ENCODE assay signal across 2 cellular contexts in the genomic region with DNA sequence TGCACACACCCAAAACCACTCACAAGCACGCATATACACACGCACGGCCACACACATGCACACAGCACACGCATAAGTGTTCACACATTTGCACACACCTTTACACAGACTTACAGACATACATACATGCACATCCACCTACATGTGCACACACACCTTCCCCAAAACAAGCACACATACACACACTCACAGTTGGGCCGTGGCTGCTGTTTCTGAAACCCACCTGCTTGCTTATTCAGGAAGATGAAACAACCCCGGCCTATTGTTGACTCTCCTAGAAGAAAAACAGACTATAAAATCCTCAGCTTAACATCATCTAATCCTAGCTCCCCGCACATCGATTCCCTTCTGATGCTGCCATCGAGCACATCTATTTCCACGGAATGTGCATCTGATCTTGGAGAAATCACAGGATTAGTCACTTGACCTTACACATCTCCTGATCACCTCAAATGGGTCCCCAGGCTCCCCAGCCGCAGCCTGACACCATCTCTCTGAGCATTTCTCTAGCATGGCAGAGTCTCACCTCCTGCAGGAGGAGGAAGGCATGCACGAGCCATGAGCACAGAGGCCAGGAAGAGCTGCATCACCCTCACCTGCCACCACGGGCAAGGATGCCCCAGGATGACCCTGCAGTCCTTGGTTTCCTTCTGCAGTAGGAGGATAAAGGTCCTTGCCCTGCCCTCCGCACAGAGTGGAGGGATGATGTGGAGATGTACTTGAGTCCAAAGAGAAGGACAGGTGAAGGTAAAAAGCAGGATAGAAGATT.
TF ChIP-seq lines count a peak whose summit lies in the region.

No MANE protein-coding gene starts in this region.

TF ChIP-seq in IMR-90, 13 proteins besides CTCF, POLR2A, EP300 and RAD21:
- no peak for TF ChIP-seq MAFK (IDR thresholded peaks at IDR 0.05; ENCODE audit: low read depth, low read length)
- TF ChIP-seq NFE2L2 (IDR thresholded peaks at IDR 0.05; ENCODE audit: low read depth, low read length) = no peak
- TF ChIP-seq, protein P1, sequence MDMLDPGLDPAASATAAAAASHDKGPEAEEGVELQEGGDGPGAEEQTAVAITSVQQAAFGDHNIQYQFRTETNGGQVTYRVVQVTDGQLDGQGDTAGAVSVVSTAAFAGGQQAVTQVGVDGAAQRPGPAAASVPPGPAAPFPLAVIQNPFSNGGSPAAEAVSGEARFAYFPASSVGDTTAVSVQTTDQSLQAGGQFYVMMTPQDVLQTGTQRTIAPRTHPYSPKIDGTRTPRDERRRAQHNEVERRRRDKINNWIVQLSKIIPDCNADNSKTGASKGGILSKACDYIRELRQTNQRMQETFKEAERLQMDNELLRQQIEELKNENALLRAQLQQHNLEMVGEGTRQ (IDR thresholded peaks at IDR 0.05; ENCODE audit: low read depth, low read length) = no peak
- no peak for TF ChIP-seq BHLHE40 (IDR thresholded peaks at IDR 0.05; ENCODE audit: low read depth, low read length)
- no peak for TF ChIP-seq SMC3 (IDR thresholded peaks at IDR 0.05; ENCODE audit: low read depth, low read length)
- no peak for TF ChIP-seq RFX5 (IDR thresholded peaks at IDR 0.05; ENCODE audit: low read depth, low read length)
- no peak for TF ChIP-seq CHD1 (IDR thresholded peaks at IDR 0.05; ENCODE audit: low read depth, low read length)
- TF ChIP-seq MXI1 (IDR thresholded peaks at IDR 0.05; ENCODE audit: borderline replicate concordance, low read depth, low read length) = no peak
- TF ChIP-seq, protein P2, sequence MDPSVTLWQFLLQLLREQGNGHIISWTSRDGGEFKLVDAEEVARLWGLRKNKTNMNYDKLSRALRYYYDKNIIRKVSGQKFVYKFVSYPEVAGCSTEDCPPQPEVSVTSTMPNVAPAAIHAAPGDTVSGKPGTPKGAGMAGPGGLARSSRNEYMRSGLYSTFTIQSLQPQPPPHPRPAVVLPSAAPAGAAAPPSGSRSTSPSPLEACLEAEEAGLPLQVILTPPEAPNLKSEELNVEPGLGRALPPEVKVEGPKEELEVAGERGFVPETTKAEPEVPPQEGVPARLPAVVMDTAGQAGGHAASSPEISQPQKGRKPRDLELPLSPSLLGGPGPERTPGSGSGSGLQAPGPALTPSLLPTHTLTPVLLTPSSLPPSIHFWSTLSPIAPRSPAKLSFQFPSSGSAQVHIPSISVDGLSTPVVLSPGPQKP (IDR thresholded peaks at IDR 0.05; ENCODE audit: borderline replicate concordance, low read depth, low read length) = no peak
- no peak for TF ChIP-seq MAZ (IDR thresholded peaks at IDR 0.05; ENCODE audit: borderline replicate concordance, low read depth, low read length)

TF ChIP-seq in H1, 55 proteins besides CTCF, POLR2A, EP300 and RAD21:
- no peak for TF ChIP-seq RFX5 (IDR thresholded peaks at IDR 0.05; ENCODE audit: borderline replicate concordance, low read depth, low read length)
- TF ChIP-seq CEBPB (IDR thresholded peaks at IDR 0.05; ENCODE audit: low read depth, low read length) = no peak
- no peak for TF ChIP-seq RNF2 (IDR thresholded peaks at IDR 0.05; ENCODE audit: borderline replicate concordance, low read depth, low read length, missing control alignments, poor library complexity, severe bottlenecking)
- TF ChIP-seq JUN (IDR thresholded peaks at IDR 0.05; ENCODE audit: low read depth, low read length) = no peak
- no peak for TF ChIP-seq CHD1 (IDR thresholded peaks at IDR 0.05; ENCODE audit: low read depth, low read length)
- TF ChIP-seq CREB1 (IDR thresholded peaks at IDR 0.05) = no peak
- no peak for TF ChIP-seq NANOG (IDR thresholded peaks at IDR 0.05; ENCODE audit: insufficient read depth, low read depth, low read length, poor library complexity, severe bottlenecking)
- TF ChIP-seq CTBP2 (IDR thresholded peaks at IDR 0.05; ENCODE audit: borderline replicate concordance, insufficient read depth, insufficient read length, low read length) = no peak
